In genomic region chrX:1170243-1170642, GRCh38 we compare ENCODE assay signal across 1 cellular context.
TF ChIP-seq lines count a peak whose summit lies in the region.

No MANE protein-coding gene starts in this region.

TF ChIP-seq in H1, 55 proteins besides CTCF, POLR2A, EP300 and RAD21:
- TF ChIP-seq NANOG (IDR thresholded peaks at IDR 0.05; ENCODE audit: insufficient read depth, low read depth, low read length, poor library complexity, severe bottlenecking) (no peak), TBP (IDR thresholded peaks at IDR 0.05; ENCODE audit: low read depth, low read length) (no peak), SP4 (IDR thresholded peaks at IDR 0.05; ENCODE audit: low read length) (no peak), EZH2 (IDR thresholded peaks at IDR 0.05; ENCODE audit: low read depth, low read length, severe bottlenecking) (no peak), POLR2AphosphoS5 (IDR thresholded peaks at IDR 0.05; ENCODE audit: low read depth, low read length) (no peak), SRF (IDR thresholded peaks at IDR 0.05; ENCODE audit: low read depth, low read length) (no peak), ZNF274 (IDR thresholded peaks at IDR 0.05; ENCODE audit: borderline replicate concordance, extremely low read depth, low read length) (no peak), JUN (IDR thresholded peaks at IDR 0.05; ENCODE audit: low read depth, low read length) (no peak), KDM4A (IDR thresholded peaks at IDR 0.05; ENCODE audit: low read depth, low read length, severe bottlenecking) (no peak), TEAD4 (IDR thresholded peaks at IDR 0.05; ENCODE audit: low read depth, low read length) (no peak), CREB1 (IDR thresholded peaks at IDR 0.05) (no peak), SIN3A (conservative IDR thresholded peaks at IDR 0.05 in 1 of 2, IDR thresholded peaks at IDR 0.05 in 1 of 2; ENCODE audit: low read depth in 1 of 2, low read length in 2 of 2) (no peak), CHD7 (IDR thresholded peaks at IDR 0.05; ENCODE audit: insufficient replicate concordance, low read length) (no peak), ASH2L (IDR thresholded peaks at IDR 0.05; ENCODE audit: low read length) (no peak), CHD1 (IDR thresholded peaks at IDR 0.05; ENCODE audit: low read depth, low read length) (no peak), SIX5 (IDR thresholded peaks at IDR 0.05; ENCODE audit: low read depth, low read length) (no peak), SAP30 (IDR thresholded peaks at IDR 0.05; ENCODE audit: insufficient read depth, insufficient replicate concordance, low read length) (no peak)
TF ChIP-seq in H1: peak in this region for 0.
